Comparison of ENCODE assay signal across 25 cellular contexts in genomic region chr7:75563171-75563570, GRCh38.
"Had no signal": no experiment of that assay in that cellular context is flagged by ENCODE, and none has a peak within 500 bp of the region (broad histone marks: within the 10 kb centered on the region; RNA-seq: fewer than 3 reads in every experiment).

No MANE protein-coding gene starts in this region.

- H3K4me1 ChIP-seq: prostate gland had no signal

- H3K9me3 ChIP-seq: esophagus muscularis mucosa, gastroesophageal sphincter, heart left ventricle, mucosa of descending colon, prostate gland, right atrium auricular region, stomach, thyroid gland, vagina had no signal

- H3K4me2 ChIP-seq: hepatocyte had no signal

- H3K27me3 ChIP-seq: esophagus muscularis mucosa, foreskin keratinocyte, gastroesophageal sphincter, heart left ventricle, hepatocyte, right atrium auricular region, stomach, thyroid gland, vagina had no signal

- H3K27ac ChIP-seq: esophagus muscularis mucosa, foreskin keratinocyte, gastroesophageal sphincter, heart left ventricle, hepatocyte, prostate gland, right atrium auricular region, stomach, vagina had no signal

- H3K4me3 ChIP-seq: esophagus muscularis mucosa, gastroesophageal sphincter, heart left ventricle, hepatocyte, lung, mucosa of descending colon, prostate gland, right atrium auricular region, stomach, thyroid gland, vagina had no signal

- DNase-seq: effector CD8-positive, alpha-beta T cell; endodermal cell; foreskin keratinocyte; heart left ventricle; kidney; mucosa of descending colon; naive B cell; nucleus accumbens; stimulated activated CD4-positive, alpha-beta T cell treated with anti-CD3 and anti-CD28 coated beads, Interleukin-2, amount 100 ng/mL, for 24 hours; stimulated activated CD4-positive, alpha-beta T cell treated with anti-CD3 and anti-CD28 coated beads, Interleukin-4, amount 100 ng/mL, for 24 hours; stimulated activated naive CD4-positive, alpha-beta T cell treated with Interleukin-2 at 50 U/mL for 16 hours; stomach; thyroid gland; trophoblast cell had no signal

- ATAC-seq: foreskin keratinocyte; gastroesophageal sphincter; heart left ventricle; left lobe of liver; mucosa of descending colon; natural killer cell treated with Interleukin-12 subunit alpha and Interleukin-12 subunit beta and Interleukin-15 and Interleukin-18, amount 100 ng/mL, for 72 hours; sciatic nerve; stimulated activated effector memory CD8-positive, alpha-beta T cell treated with anti-CD3 and anti-CD28 coated beads, Interleukin-12 subunit alpha, Interleukin-12 subunit beta, amount 100 ng/mL, for 72 hours had no signal

- H3K36me3 ChIP-seq: prostate gland had no signal

- H2AFZ ChIP-seq: hepatocyte had no signal
